Comparison of ENCODE assay signal across 1 cellular context in the genomic region with DNA sequence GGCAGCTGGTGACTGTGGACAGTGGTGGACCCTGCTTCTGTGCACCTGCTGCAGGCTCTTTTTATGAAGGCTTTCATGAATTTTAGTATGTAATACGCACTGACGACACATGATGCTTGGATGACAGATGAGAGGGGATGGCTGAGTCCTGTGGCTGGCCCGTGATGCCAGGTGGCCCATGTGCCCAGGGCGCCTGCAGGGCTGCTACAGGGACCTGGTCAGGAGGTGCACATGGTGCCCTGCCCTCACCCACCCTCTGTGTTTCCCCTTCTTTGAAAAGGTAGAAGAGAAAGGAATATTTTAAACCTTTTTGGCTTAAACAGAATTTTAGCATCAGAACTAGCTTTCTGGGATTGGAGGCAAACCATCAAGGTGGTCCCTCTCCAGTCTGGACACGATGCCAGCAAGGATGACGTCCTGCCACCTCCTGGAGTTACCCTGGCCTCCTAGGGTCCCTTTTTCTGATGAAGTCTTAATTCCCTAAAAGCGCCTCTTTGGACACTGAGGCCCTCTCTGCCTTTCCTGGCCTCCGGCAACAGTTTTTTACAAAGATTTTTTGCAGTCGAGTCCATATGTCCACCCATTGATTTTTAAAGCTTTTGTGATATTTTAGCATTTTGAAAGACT.
A peak's percentile ranks its signal among the peaks of the same experiment; 100 is the strongest.
TF ChIP-seq lines count a peak whose summit lies in the region.

No MANE protein-coding gene starts in this region.

TF ChIP-seq in K562, 482 proteins besides CTCF, POLR2A, EP300 and RAD21 (continued from another document and continues in another):
- TF ChIP-seq, protein P1, sequence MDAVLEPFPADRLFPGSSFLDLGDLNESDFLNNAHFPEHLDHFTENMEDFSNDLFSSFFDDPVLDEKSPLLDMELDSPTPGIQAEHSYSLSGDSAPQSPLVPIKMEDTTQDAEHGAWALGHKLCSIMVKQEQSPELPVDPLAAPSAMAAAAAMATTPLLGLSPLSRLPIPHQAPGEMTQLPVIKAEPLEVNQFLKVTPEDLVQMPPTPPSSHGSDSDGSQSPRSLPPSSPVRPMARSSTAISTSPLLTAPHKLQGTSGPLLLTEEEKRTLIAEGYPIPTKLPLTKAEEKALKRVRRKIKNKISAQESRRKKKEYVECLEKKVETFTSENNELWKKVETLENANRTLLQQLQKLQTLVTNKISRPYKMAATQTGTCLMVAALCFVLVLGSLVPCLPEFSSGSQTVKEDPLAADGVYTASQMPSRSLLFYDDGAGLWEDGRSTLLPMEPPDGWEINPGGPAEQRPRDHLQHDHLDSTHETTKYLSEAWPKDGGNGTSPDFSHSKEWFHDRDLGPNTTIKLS (IDR thresholded peaks at IDR 0.05; ENCODE audit: borderline replicate concordance, low read depth), result no peak
- TF ChIP-seq, protein P2, sequence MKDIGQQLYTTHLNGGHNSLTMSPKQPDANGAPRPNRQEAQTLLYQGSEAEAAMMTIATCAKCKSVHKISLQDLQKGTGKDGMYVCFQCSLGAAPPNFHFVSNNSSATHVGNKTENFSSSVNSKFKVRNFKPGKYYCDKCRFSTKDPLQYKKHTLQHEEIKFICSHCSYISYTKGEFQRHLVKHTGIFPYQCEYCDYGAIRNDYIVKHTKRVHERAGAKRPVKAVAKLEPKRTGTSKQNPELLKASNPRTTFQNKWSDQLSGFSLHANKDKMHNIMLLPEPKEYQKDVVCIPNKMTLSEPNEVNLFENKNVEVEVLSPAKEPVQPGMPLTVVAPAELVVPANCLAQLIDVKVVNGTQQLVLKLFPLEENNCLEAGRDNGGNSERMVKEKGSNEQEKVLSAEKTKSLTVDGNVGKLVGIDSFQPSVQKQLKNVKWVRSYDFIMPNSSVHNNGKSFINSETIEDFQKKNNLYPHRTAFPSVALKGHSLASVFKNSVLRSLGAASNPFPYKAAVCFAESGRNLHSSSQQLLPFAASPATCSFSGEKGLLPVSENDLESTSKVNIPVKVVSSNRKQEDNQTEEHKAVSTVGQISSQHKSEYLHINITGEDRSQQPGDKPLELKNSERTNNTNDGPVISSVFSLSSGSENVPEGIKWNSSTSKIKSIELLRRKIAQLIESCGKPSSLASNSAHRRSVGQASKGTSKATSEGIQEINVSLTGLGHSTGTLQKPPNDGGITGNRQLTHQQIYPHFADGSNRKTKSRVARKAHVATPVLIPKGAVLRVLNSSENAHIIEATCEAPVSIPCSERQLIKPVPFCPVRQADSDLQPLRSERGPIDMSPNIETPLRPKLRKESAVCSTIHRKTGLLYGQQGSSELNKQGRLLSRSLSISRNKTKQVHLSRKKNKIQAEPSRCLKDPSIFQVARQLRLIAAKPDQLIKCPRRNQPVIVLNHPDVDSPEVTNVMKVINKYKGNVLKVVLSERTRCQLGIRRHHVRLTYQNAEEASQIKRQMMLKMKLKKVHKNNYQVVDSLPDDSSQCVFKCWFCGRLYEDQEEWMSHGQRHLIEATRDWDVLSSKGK (CRISPR knock-in tag; IDR thresholded peaks at IDR 0.05), result no peak
- no peak for TF ChIP-seq MECOM (CRISPR knock-in tag; IDR thresholded peaks at IDR 0.05)
- TF ChIP-seq, protein P3, sequence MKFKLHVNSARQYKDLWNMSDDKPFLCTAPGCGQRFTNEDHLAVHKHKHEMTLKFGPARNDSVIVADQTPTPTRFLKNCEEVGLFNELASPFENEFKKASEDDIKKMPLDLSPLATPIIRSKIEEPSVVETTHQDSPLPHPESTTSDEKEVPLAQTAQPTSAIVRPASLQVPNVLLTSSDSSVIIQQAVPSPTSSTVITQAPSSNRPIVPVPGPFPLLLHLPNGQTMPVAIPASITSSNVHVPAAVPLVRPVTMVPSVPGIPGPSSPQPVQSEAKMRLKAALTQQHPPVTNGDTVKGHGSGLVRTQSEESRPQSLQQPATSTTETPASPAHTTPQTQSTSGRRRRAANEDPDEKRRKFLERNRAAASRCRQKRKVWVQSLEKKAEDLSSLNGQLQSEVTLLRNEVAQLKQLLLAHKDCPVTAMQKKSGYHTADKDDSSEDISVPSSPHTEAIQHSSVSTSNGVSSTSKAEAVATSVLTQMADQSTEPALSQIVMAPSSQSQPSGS (CRISPR knock-in tag; IDR thresholded peaks at IDR 0.05), result no peak
- TF ChIP-seq, protein P4, sequence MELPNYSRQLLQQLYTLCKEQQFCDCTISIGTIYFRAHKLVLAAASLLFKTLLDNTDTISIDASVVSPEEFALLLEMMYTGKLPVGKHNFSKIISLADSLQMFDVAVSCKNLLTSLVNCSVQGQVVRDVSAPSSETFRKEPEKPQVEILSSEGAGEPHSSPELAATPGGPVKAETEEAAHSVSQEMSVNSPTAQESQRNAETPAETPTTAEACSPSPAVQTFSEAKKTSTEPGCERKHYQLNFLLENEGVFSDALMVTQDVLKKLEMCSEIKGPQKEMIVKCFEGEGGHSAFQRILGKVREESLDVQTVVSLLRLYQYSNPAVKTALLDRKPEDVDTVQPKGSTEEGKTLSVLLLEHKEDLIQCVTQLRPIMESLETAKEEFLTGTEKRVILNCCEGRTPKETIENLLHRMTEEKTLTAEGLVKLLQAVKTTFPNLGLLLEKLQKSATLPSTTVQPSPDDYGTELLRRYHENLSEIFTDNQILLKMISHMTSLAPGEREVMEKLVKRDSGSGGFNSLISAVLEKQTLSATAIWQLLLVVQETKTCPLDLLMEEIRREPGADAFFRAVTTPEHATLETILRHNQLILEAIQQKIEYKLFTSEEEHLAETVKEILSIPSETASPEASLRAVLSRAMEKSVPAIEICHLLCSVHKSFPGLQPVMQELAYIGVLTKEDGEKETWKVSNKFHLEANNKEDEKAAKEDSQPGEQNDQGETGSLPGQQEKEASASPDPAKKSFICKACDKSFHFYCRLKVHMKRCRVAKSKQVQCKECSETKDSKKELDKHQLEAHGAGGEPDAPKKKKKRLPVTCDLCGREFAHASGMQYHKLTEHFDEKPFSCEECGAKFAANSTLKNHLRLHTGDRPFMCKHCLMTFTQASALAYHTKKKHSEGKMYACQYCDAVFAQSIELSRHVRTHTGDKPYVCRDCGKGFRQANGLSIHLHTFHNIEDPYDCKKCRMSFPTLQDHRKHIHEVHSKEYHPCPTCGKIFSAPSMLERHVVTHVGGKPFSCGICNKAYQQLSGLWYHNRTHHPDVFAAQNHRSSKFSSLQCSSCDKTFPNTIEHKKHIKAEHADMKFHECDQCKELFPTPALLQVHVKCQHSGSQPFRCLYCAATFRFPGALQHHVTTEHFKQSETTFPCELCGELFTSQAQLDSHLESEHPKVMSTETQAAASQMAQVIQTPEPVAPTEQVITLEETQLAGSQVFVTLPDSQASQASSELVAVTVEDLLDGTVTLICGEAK (IDR thresholded peaks at IDR 0.05), result no peak
- TF ChIP-seq, protein P4 (CRISPR knock-in tag; IDR thresholded peaks at IDR 0.05), result no peak
- no peak for TF ChIP-seq ZBTB7A (IDR thresholded peaks at IDR 0.05; ENCODE audit: borderline replicate concordance, control insufficient read depth, low read depth, low read length)
- TF ChIP-seq, protein P5, sequence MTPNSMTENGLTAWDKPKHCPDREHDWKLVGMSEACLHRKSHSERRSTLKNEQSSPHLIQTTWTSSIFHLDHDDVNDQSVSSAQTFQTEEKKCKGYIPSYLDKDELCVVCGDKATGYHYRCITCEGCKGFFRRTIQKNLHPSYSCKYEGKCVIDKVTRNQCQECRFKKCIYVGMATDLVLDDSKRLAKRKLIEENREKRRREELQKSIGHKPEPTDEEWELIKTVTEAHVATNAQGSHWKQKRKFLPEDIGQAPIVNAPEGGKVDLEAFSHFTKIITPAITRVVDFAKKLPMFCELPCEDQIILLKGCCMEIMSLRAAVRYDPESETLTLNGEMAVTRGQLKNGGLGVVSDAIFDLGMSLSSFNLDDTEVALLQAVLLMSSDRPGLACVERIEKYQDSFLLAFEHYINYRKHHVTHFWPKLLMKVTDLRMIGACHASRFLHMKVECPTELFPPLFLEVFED (CRISPR knock-in tag; conservative IDR thresholded peaks at IDR 0.05), result no peak
- no peak for TF ChIP-seq ZNF699 (CRISPR knock-in tag; IDR thresholded peaks at IDR 0.05; ENCODE audit: insufficient replicate concordance)
- TF ChIP-seq BCL6 (CRISPR knock-in tag; IDR thresholded peaks at IDR 0.05), result no peak
- no peak for TF ChIP-seq CEBPB (tag; IDR thresholded peaks at IDR 0.05)
- no peak for TF ChIP-seq SMAD1 (IDR thresholded peaks at IDR 0.05; ENCODE audit: low read depth, low read length, partially characterized antibody)
- no peak for TF ChIP-seq ZNF165 (CRISPR knock-in tag; IDR thresholded peaks at IDR 0.05; ENCODE audit: borderline replicate concordance)
- peak; percentile 21 for TF ChIP-seq SIRT6 (IDR thresholded peaks at IDR 0.05; ENCODE audit: low read depth, low read length)
- TF ChIP-seq PML (IDR thresholded peaks at IDR 0.05; ENCODE audit: low read length), result peak; percentile 27; the same call in 1 of the 2 replicates
- TF ChIP-seq, protein P6, sequence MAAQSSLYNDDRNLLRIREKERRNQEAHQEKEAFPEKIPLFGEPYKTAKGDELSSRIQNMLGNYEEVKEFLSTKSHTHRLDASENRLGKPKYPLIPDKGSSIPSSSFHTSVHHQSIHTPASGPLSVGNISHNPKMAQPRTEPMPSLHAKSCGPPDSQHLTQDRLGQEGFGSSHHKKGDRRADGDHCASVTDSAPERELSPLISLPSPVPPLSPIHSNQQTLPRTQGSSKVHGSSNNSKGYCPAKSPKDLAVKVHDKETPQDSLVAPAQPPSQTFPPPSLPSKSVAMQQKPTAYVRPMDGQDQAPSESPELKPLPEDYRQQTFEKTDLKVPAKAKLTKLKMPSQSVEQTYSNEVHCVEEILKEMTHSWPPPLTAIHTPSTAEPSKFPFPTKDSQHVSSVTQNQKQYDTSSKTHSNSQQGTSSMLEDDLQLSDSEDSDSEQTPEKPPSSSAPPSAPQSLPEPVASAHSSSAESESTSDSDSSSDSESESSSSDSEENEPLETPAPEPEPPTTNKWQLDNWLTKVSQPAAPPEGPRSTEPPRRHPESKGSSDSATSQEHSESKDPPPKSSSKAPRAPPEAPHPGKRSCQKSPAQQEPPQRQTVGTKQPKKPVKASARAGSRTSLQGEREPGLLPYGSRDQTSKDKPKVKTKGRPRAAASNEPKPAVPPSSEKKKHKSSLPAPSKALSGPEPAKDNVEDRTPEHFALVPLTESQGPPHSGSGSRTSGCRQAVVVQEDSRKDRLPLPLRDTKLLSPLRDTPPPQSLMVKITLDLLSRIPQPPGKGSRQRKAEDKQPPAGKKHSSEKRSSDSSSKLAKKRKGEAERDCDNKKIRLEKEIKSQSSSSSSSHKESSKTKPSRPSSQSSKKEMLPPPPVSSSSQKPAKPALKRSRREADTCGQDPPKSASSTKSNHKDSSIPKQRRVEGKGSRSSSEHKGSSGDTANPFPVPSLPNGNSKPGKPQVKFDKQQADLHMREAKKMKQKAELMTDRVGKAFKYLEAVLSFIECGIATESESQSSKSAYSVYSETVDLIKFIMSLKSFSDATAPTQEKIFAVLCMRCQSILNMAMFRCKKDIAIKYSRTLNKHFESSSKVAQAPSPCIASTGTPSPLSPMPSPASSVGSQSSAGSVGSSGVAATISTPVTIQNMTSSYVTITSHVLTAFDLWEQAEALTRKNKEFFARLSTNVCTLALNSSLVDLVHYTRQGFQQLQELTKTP (IDR thresholded peaks at IDR 0.05; ENCODE audit: low read depth in 1 of 2, partially characterized antibody in 2 of 2), result peak in 1 of 2 experiments; percentile 11
- TF ChIP-seq HLTF (IDR thresholded peaks at IDR 0.05), result no peak
- TF ChIP-seq, protein P7, sequence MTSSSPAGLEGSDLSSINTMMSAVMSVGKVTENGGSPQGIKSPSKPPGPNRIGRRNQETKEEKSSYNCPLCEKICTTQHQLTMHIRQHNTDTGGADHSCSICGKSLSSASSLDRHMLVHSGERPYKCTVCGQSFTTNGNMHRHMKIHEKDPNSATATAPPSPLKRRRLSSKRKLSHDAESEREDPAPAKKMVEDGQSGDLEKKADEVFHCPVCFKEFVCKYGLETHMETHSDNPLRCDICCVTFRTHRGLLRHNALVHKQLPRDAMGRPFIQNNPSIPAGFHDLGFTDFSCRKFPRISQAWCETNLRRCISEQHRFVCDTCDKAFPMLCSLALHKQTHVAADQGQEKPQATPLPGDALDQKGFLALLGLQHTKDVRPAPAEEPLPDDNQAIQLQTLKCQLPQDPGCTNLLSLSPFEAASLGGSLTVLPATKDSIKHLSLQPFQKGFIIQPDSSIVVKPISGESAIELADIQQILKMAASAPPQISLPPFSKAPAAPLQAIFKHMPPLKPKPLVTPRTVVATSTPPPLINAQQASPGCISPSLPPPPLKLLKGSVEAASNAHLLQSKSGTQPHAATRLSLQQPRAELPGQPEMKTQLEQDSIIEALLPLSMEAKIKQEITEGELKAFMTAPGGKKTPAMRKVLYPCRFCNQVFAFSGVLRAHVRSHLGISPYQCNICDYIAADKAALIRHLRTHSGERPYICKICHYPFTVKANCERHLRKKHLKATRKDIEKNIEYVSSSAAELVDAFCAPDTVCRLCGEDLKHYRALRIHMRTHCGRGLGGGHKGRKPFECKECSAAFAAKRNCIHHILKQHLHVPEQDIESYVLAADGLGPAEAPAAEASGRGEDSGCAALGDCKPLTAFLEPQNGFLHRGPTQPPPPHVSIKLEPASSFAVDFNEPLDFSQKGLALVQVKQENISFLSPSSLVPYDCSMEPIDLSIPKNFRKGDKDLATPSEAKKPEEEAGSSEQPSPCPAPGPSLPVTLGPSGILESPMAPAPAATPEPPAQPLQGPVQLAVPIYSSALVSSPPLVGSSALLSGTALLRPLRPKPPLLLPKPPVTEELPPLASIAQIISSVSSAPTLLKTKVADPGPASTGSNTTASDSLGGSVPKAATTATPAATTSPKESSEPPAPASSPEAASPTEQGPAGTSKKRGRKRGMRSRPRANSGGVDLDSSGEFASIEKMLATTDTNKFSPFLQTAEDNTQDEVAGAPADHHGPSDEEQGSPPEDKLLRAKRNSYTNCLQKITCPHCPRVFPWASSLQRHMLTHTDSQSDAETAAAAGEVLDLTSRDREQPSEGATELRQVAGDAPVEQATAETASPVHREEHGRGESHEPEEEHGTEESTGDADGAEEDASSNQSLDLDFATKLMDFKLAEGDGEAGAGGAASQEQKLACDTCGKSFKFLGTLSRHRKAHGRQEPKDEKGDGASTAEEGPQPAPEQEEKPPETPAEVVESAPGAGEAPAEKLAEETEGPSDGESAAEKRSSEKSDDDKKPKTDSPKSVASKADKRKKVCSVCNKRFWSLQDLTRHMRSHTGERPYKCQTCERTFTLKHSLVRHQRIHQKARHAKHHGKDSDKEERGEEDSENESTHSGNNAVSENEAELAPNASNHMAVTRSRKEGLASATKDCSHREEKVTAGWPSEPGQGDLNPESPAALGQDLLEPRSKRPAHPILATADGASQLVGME (CRISPR knock-in tag; IDR thresholded peaks at IDR 0.05), result no peak
